ENCODE assay signal across 21 cellular contexts in the genomic region with DNA sequence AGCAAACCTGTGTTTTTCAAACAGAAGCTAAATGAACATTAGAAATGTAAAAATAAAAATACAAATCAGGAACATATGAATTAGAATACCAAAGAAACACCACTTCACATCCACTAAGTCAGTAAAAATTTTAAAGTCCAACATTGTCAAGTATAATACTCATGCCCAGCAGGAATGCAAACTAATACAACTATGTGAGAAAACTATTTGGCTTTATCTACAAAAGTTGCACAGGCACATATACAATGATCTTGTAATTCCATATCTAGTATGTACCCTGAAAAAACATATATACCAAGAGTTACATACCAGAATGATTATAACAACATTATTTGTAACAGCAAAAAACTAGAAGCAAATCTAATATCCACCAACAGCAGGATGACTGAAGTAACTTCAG.
A peak's percentile ranks its signal among the peaks of the same experiment; 100 is the strongest.
DNase-seq lines count a peak whose midpoint lies in the region; ATAC-seq, FAIRE-seq and TF ChIP-seq lines count a peak whose summit lies in the region.
"Had no signal": no experiment of that assay in that cellular context is flagged by ENCODE, and none has a peak within 500 bp of the region (broad histone marks: within the 10 kb centered on the region; RNA-seq: fewer than 3 reads in every experiment).

No MANE protein-coding gene starts in this region.

- DNase-seq in AG08395 (ENCODE audit: low spot score) (peak; percentile 28), adipocyte (ENCODE audit: low read depth) (peak; percentile 56), endothelial cell (ENCODE audit: low spot score) (no peak), osteocyte (ENCODE audit: extremely low spot score, unreplicated experiment) (no peak), D721Med (ENCODE audit: insufficient read length, low spot score) (no peak), COLO829 (ENCODE audit: low spot score) (no peak)
- DNase-seq: COR-L47, GF-D8, H9, NCI-H1105 treated with DMSO at 0.1 percent for 48 hours, NCI-H187, NCI-H2227 treated with DMSO at 0.1 percent for 48 hours, NCI-H510A treated with DMSO at 0.1 percent for 48 hours, NCI-H774, SW 1271 had no signal

- FAIRE-seq in D721Med (lab: Jason Lieb, UNC), result no peak
- FAIRE-seq: GM12878, K562 had no signal

- no peaks in the 10 kb centered on the region for H3K27me3 ChIP-seq in adipocyte (replicated peaks; ENCODE audit: control insufficient read depth, insufficient read depth, low read length)

- H3K9me3 ChIP-seq in adipocyte (ENCODE audit: control insufficient read depth, low read length), result peaks cover 26% of the 10 kb centered on the region

- H3K4me3 Mint-ChIP-seq in endothelial cell (ENCODE audit: unreplicated experiment) (no peak overlapping the region), osteocyte (ENCODE audit: unreplicated experiment) (no peak overlapping the region)
- H3K4me3 Mint-ChIP-seq: B cell, H9 had no signal

- H3K36me3 ChIP-seq in adipocyte (ENCODE audit: control insufficient read depth, insufficient read depth, low read length, severe bottlenecking), result peaks cover 22% of the 10 kb centered on the region

- peak overlapping the region; percentile 62 for H3K27ac Mint-ChIP-seq in endothelial cell (ENCODE audit: unreplicated experiment)
- peak overlapping the region; percentile 53 for H3K27ac Mint-ChIP-seq in osteocyte (ENCODE audit: unreplicated experiment)
- H3K27ac Mint-ChIP-seq: B cell had no signal

- H3K36me3 Mint-ChIP-seq in endothelial cell (ENCODE audit: low read depth, unreplicated experiment) (peaks cover 30% of the 10 kb centered on the region), osteocyte (ENCODE audit: unreplicated experiment) (peaks cover 37% of the 10 kb centered on the region)

- H3K4me1 Mint-ChIP-seq in endothelial cell (ENCODE audit: unreplicated experiment), result peaks cover 33% of the 10 kb centered on the region
- peaks cover 18% of the 10 kb centered on the region for H3K4me1 Mint-ChIP-seq in osteocyte (ENCODE audit: unreplicated experiment)
- H3K4me1 Mint-ChIP-seq: B cell, H9 had no signal

- no peak for TF ChIP-seq CTCF in endothelial cell (IDR thresholded peaks at IDR 0.05; ENCODE audit: unreplicated experiment)
- no peak for TF ChIP-seq CTCF in osteocyte (IDR thresholded peaks at IDR 0.05)
- no peak for TF ChIP-seq CTCF in D721Med (IDR thresholded peaks at IDR 0.05; ENCODE audit: insufficient read depth, missing control alignments)

- H3K27me3 Mint-ChIP-seq in endothelial cell (ENCODE audit: unreplicated experiment) (peaks cover 2% of the 10 kb centered on the region), osteocyte (ENCODE audit: unreplicated experiment) (no peaks in the 10 kb centered on the region)
- H3K27me3 Mint-ChIP-seq: B cell had no signal

- no peaks in the 10 kb centered on the region for H3K9me3 Mint-ChIP-seq in endothelial cell (ENCODE audit: unreplicated experiment)
- H3K9me3 Mint-ChIP-seq in osteocyte (ENCODE audit: unreplicated experiment), result peaks cover 27% of the 10 kb centered on the region

- peaks cover 5% of the 10 kb centered on the region for H3K4me1 ChIP-seq in adipocyte (ENCODE audit: control insufficient read depth, insufficient read depth, low read length)

- no peak for ATAC-seq in HG02938 (IDR thresholded peaks at IDR 0.05; ENCODE audit: unreplicated experiment)
- ATAC-seq in GM21381 (IDR thresholded peaks at IDR 0.05; ENCODE audit: unreplicated experiment), result no peak
- ATAC-seq: GM12878, K562, Right ventricle myocardium inferior had no signal

- H3K4me3 ChIP-seq in adipocyte (ENCODE audit: low read length), result no peak overlapping the region
- H3K4me3 ChIP-seq: GM12878, K562 had no signal

- no peak overlapping the region for H3K9ac ChIP-seq in adipocyte (ENCODE audit: low read length)

Comparison
In these comparisons a context has a peak if more than half of its experiments do, and no peak if none do; other contexts are left out.
1. DNase-seq: peak in AG08395 (single experiment) and adipocyte (single experiment); none in endothelial cell (single experiment), osteocyte (single experiment), D721Med (single experiment) and COLO829 (single experiment).